8 cellular contexts compared by ENCODE assay signal in the genomic region with DNA sequence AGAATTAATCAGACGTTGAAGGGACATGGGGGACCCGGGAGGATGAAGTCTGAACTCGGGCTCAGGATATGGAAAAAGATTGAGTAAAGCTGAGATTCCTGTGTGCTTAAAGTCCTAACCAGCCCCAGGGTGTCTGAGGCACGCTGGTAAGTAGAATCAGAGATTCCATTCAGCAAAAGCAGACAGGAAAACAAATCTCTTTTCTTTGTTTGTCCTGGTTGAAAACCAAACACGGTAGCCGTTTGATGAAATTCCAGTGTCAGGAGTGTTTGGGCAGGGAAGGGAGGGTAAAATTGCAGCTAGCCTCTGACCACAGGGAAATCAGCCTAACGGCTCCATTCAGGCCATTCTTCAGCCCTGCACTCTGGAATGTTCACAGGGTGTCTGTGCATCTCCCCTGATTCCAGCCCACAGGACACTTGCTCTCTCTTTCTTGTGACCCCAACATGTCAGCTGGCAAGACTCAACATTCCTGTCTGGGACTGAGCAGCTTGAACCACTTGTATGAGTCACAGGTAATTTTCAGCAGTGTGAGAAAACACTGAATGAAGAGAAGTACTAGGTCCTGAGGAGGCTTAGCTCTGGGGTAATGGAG. TPM values are rescaled to one million over a fixed set of nuclear protein-coding genes. Genes with fewer than 3 reads are reported as not detected.
A peak's percentile ranks its signal among the peaks of the same experiment; 100 is the strongest.
DNase-seq lines count a peak whose midpoint lies in the region; ATAC-seq, FAIRE-seq and TF ChIP-seq lines count a peak whose summit lies in the region.

No MANE protein-coding gene starts in this region.

- H4K20me1 ChIP-seq in BLaER1 (no peaks in the 10 kb centered on the region), K562 (replicated peaks; ENCODE audit: control insufficient read depth, insufficient read depth, low read length) (no peaks in the 10 kb centered on the region)

- TF ChIP-seq RAD21 in K562 (CRISPR knock-in tag; conservative IDR thresholded peaks at IDR 0.05 in 1 of 2, IDR thresholded peaks at IDR 0.05 in 1 of 2): no peak

- peak overlapping the region; percentile 90; the same call in 1 of the 2 replicates for H3K4me2 ChIP-seq in BLaER1
- no peak overlapping the region for H3K4me2 ChIP-seq in K562 (ENCODE audit: insufficient read depth, low read length)

- H3K27me3 ChIP-seq in BLaER1: no peaks in the 10 kb centered on the region
- H3K27me3 ChIP-seq in HUES48 (ENCODE audit: control insufficient read depth, insufficient read depth, low read length): no peaks in the 10 kb centered on the region
- no peaks in the 10 kb centered on the region for H3K27me3 ChIP-seq in K562 (ENCODE audit: control insufficient read depth in 2 of 2, insufficient read depth in 2 of 2, low read length in 2 of 2)
- no peaks in the 10 kb centered on the region for H3K27me3 ChIP-seq in kidney epithelial cell (ENCODE audit: control insufficient read depth, insufficient read depth, low read length)
- H3K27me3 ChIP-seq in thoracic aorta (replicated peaks; ENCODE audit: insufficient read depth): no peaks in the 10 kb centered on the region

- POLR2A ChIA-PET in K562 (lab: Yijun Ruan, JAX): interaction anchor here (0.5 to 1.6 kb wide), 4 partner anchors 9 to 243 kb away, joined by 3 to 4 read pairs (median 4); a partner anchor contains a TSS

- intact Hi-C loops in K562 (cut with micrococcal nuclease): no loop called here

- H3K4me1 ChIP-seq in BLaER1 (peaks cover 58% of the 10 kb centered on the region), HUES48 (ENCODE audit: control insufficient read depth, insufficient read depth, low read length) (peaks cover 18% of the 10 kb centered on the region), K562 (replicated peaks in 1 of 2; ENCODE audit: control insufficient read depth in 2 of 2, insufficient read depth in 2 of 2, low read length in 2 of 2) (peaks cover 0 to 5% of the 10 kb centered on the region in 2 experiments; a peak in 2 of 5 replicates), thoracic aorta (ENCODE audit: control insufficient read depth in 1 of 2, low read depth in 2 of 2) (peaks cover 26 to 39% of the 10 kb centered on the region in 2 donors)

- H3K4me3 ChIP-seq in BLaER1 (no peak overlapping the region), HUES48 (ENCODE audit: low read depth, low read length) (no peak overlapping the region), K562 (no peak overlapping the region), kidney epithelial cell (ENCODE audit: low read depth, low read length) (no peak overlapping the region), thoracic aorta (peak overlapping the region; percentile 36)

- TF ChIP-seq CTCF in K562 (IDR thresholded peaks at IDR 0.05 in 2 of 3, conservative IDR thresholded peaks at IDR 0.05 in 1 of 3; ENCODE audit: insufficient read depth in 2 of 3, low read depth in 1 of 3, low read length in 3 of 3) (no peak), kidney epithelial cell (IDR thresholded peaks at IDR 0.05; ENCODE audit: insufficient read depth, low read length, poor library complexity, severe bottlenecking) (no peak), thoracic aorta (IDR thresholded peaks at IDR 0.05) (no peak)

- in situ Hi-C loops in K562 (cut with MboI): no loop called here

- no peak overlapping the region for H2AFZ ChIP-seq in K562 (ENCODE audit: low read depth, low read length)

- BruUV-seq in K562 (replicated peaks; lab: Mats Ljungman, UMichigan): no TSS peak

- no peak for TF ChIP-seq POLR2A in K562 (conservative IDR thresholded peaks at IDR 0.05)

- FAIRE-seq in K562 (lab: Jason Lieb, UNC): peak; percentile 60

- no peaks in the 10 kb centered on the region for H3K9me1 ChIP-seq in K562 (ENCODE audit: control insufficient read depth, insufficient read depth, low read length)

- WGBS in K562 (ENCODE audit: insufficient coverage, low coverage, missing lambda C conversion rate): 35% methylated on average over 7 of the region's 7 CpGs

- CTCF ChIA-PET in K562 (lab: Yijun Ruan, JAX; ENCODE audit: low intra/inter-chr PET ratio): no interaction called here

- ATAC-seq in K562 (no peak), thoracic aorta (ENCODE audit: insufficient number of reproducible peaks, low FRiP score, low read depth) (peak; percentile 67), HG02884 (IDR thresholded peaks at IDR 0.05; ENCODE audit: unreplicated experiment) (no peak)

- H3K9me3 ChIP-seq in BLaER1: no peaks in the 10 kb centered on the region
- no peaks in the 10 kb centered on the region for H3K9me3 ChIP-seq in HUES48 (ENCODE audit: control insufficient read depth, insufficient read depth, low read length)
- H3K9me3 ChIP-seq in K562 (replicated peaks; ENCODE audit: control insufficient read depth, insufficient read depth, low read depth, low read length): no peaks in the 10 kb centered on the region
- H3K9me3 ChIP-seq in thoracic aorta: no peaks in the 10 kb centered on the region

- no peak for TF ChIP-seq EP300 in K562 (IDR thresholded peaks at IDR 0.05; ENCODE audit: low read length)

- no peaks in the 10 kb centered on the region for H3K79me2 ChIP-seq in K562 (ENCODE audit: control insufficient read depth, insufficient read depth, low read length)

- DNase-seq in K562 (ENCODE audit: extremely low read depth in 1 of 4, low spot score in 3 of 4) (no peak), kidney epithelial cell (ENCODE audit: low read depth) (peak; percentile 88), thoracic aorta (ENCODE audit: low spot score) (no peak), SHP77 treated with DMSO at 0.1 percent for 48 hours (lab: John Stamatoyannopoulos, UW) (no peak), NCI-H1092 treated with DMSO at 0.1 percent for 48 hours (lab: John Stamatoyannopoulos, UW) (no peak)

- H3K9ac ChIP-seq in BLaER1: 0 out of 2 replicates have a peak overlapping the region, but pooled peaks have one; percentile 82
- no peak overlapping the region for H3K9ac ChIP-seq in HUES48 (ENCODE audit: low read depth, low read length)
- peak overlapping the region in 1 of 2 experiments; percentile 17; a peak in 1 of 4 replicates for H3K9ac ChIP-seq in K562 (ENCODE audit: insufficient read depth in 1 of 2, low read depth in 2 of 2, low read length in 2 of 2)

- H3K27ac ChIP-seq in BLaER1 (0 out of 2 replicates have a peak overlapping the region, but pooled peaks have one; percentile 90), HUES48 (ENCODE audit: low read depth, low read length) (peak overlapping the region; percentile 89), K562 (ENCODE audit: extremely low read depth, low read depth, low read length) (no peak overlapping the region), thoracic aorta (peak overlapping the region; percentile 73 to 80)

- H3K36me3 ChIP-seq in BLaER1: no peaks in the 10 kb centered on the region
- no peaks in the 10 kb centered on the region for H3K36me3 ChIP-seq in HUES48 (ENCODE audit: control insufficient read depth, insufficient read depth, low read length)
- H3K36me3 ChIP-seq in K562 (ENCODE audit: control insufficient read depth, insufficient read depth, low read length): no peaks in the 10 kb centered on the region
- no peaks in the 10 kb centered on the region for H3K36me3 ChIP-seq in kidney epithelial cell (ENCODE audit: control insufficient read depth, insufficient read depth, low read length)
- no peaks in the 10 kb centered on the region for H3K36me3 ChIP-seq in thoracic aorta

TF ChIP-seq in K562, 482 proteins besides CTCF, POLR2A, EP300 and RAD21:
- no peak for TF ChIP-seq FOSL1 (tag; conservative IDR thresholded peaks at IDR 0.05)

RNA-seq across cellular contexts. Expression of a gene that starts 31.0 kb away (rescaled TPM):
- 1.9 and 2.7 TPM in 2 replicates for total RNA-seq in K562 (2011; cell fraction: chromatin; rRNA removed; ENCODE audit: low replicate concordance)
- 2.0 and 2.1 TPM in 2 replicates for total RNA-seq in K562 (2011; cell fraction: nucleolus; rRNA removed)
- 1.5 TPM in 2 replicates for total RNA-seq in K562 (2011; cell fraction: nucleoplasm; rRNA removed)
- 3.6 and 4.5 TPM in 2 replicates for total RNA-seq in K562 (2014; rRNA removed)
- total RNA-seq in K562 (2014; rRNA removed; fragmentation: Illumina TruSeq; extraction: Trizol): 1.7 and 3.3 TPM in 2 replicates
- total RNA-seq in K562 (2015; rRNA removed; fragmentation: Illumina TruSeq; extraction: Trizol): 4.0 and 4.9 TPM in 2 replicates
- total RNA-seq in K562 (2021): 2.3 and 2.6 TPM in 2 replicates
- 3.6 and 5.3 TPM in 2 replicates for polyA plus RNA-seq in K562 (2011; rRNA removed)
- polyA plus RNA-seq in K562 (2011; cell fraction: cytosol; rRNA removed): 13.1 and 19.4 TPM in 2 replicates
- polyA plus RNA-seq in K562 (2011; cell fraction: nucleus; rRNA removed): 4.1 and 4.4 TPM in 2 replicates
- polyA plus RNA-seq in K562 (2012): 5.8 and 7.2 TPM in 2 replicates
- polyA plus RNA-seq in K562 (2014; fragmentation: Illumina TruSeq; extraction: Trizol): 6.5 and 7.3 TPM in 2 replicates
- polyA plus RNA-seq in K562 (2014; fragmentation: Nextera tagmentation; extraction: Ambion mirVana): 10 to 100 TPM; 10.6 to 16.0 TPM
- polyA plus RNA-seq in K562 (2014; rRNA removed): 4.3 and 4.8 TPM in 2 replicates
- polyA minus RNA-seq in K562 (2011; rRNA and poly(A)+ RNA removed): 5.5 and 8.4 TPM in 2 replicates
- 2.9 and 3.7 TPM in 2 replicates for polyA minus RNA-seq in K562 (2011; cell fraction: cytosol; rRNA and poly(A)+ RNA removed)
- polyA minus RNA-seq in K562 (2011; cell fraction: nucleus; rRNA and poly(A)+ RNA removed): 0.81 and 2.6 TPM in 2 replicates
- not detected in 2 replicates for total RNA-seq in kidney epithelial cell
- total RNA-seq in thoracic aorta: 1 to 10 TPM; 2.4 to 5.3 TPM
